Comparison of ENCODE assay signal across 1 cellular context in the genomic region with DNA sequence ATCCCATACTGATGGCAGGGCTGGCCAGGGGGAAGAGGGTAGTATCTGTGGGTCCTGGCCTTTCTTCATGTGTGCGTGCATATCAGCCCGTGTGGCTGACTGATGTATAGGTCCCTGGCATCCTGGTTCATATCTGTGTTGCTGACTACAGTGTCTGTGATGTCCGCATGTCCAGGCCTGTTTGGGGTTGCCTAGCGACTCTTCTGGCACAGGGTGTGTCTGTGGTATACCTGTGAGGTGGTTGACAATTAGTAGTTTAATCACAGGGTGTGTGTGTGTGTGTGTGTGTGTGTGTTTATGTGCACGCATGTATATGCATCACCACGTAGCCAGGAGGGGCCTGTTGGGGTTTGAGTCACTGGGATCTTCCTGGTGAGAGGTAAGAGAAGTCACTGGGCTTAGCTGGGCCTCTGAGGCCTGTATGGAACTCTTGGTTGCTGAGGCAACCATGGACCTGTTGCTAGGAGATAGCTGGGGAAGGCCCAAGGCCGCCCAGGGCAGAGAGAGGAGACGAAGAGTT.
TF ChIP-seq lines count a peak whose summit lies in the region.

No MANE protein-coding gene starts in this region.

TF ChIP-seq in H1, 55 proteins besides CTCF, POLR2A, EP300 and RAD21:
- no peak for TF ChIP-seq RBBP5 (IDR thresholded peaks at IDR 0.05; ENCODE audit: borderline replicate concordance, low read depth, low read length)
